Comparison of ENCODE assay signal across 14 cellular contexts in genomic region chr1:170495006-170495405, GRCh38.
"Had no signal": no experiment of that assay in that cellular context is flagged by ENCODE, and none has a peak within 500 bp of the region (broad histone marks: within the 10 kb centered on the region; RNA-seq: fewer than 3 reads in every experiment).

No MANE protein-coding gene starts in this region.

- H3K36me3 Mint-ChIP-seq: naive B cell had no signal

- H3K4me3 ChIP-seq: tibial artery, vagina had no signal

- H3K4me3 Mint-ChIP-seq: activated CD4-positive, alpha-beta T cell treated with anti-CD3 and anti-CD28 coated beads, Interleukin-2, amount 10 ng/mL, durations not matched to agents 7 days and 5 days; activated naive CD4-positive, alpha-beta T cell treated with anti-CD3 and anti-CD28 coated beads for 36 hours; naive B cell had no signal

- H3K9me3 ChIP-seq: tibial artery, vagina had no signal

- H3K9me3 Mint-ChIP-seq: activated CD4-positive, alpha-beta T cell treated with anti-CD3 and anti-CD28 coated beads, Interleukin-2, amount 10 ng/mL, durations not matched to agents 7 days and 5 days; activated naive CD4-positive, alpha-beta T cell treated with anti-CD3 and anti-CD28 coated beads for 36 hours had no signal

- H3K4me1 ChIP-seq: vagina had no signal

- H3K27me3 ChIP-seq: tibial artery, vagina had no signal

- H3K27ac ChIP-seq: tibial artery, vagina had no signal

- DNase-seq: activated CD4-positive, alpha-beta T cell treated with anti-CD3 and anti-CD28 coated beads, Interleukin-2, amount 10 ng/mL, durations not matched to agents 7 days and 5 days; activated CD4-positive, CD25-positive, alpha-beta regulatory T cell; activated CD8-positive, alpha-beta memory T cell treated with anti-CD3 and anti-CD28 coated beads for 24 hours; activated naive CD4-positive, alpha-beta T cell treated with anti-CD3 and anti-CD28 coated beads for 36 hours; caudate nucleus; cortex of kidney; effector memory CD4-positive, alpha-beta T cell; hippocampal formation; kidney glomerular epithelial cell; naive B cell; retina; small intestine; tibial artery had no signal

- H3K27ac Mint-ChIP-seq: activated CD4-positive, alpha-beta T cell treated with anti-CD3 and anti-CD28 coated beads, Interleukin-2, amount 10 ng/mL, durations not matched to agents 7 days and 5 days; activated naive CD4-positive, alpha-beta T cell treated with anti-CD3 and anti-CD28 coated beads for 36 hours; naive B cell had no signal

- H3K36me3 ChIP-seq: tibial artery, vagina had no signal
